In genomic region chr10:99766282-99766681, GRCh38 we compare ENCODE assay signal across 17 cellular contexts.
DNase-seq lines count a peak whose midpoint lies in the region; ATAC-seq and TF ChIP-seq lines count a peak whose summit lies in the region.
"Had no signal": no experiment of that assay in that cellular context is flagged by ENCODE, and none has a peak within 500 bp of the region (broad histone marks: within the 10 kb centered on the region; RNA-seq: fewer than 3 reads in every experiment).

No MANE protein-coding gene starts in this region.

- H3K9me3 ChIP-seq in WERI-Rb-1 (ENCODE audit: severe bottlenecking): no peaks in the 10 kb centered on the region

- H3K4me3 ChIP-seq in WERI-Rb-1 (ENCODE audit: low read depth, low read length): no peak overlapping the region
- H3K4me3 ChIP-seq: breast epithelium, heart left ventricle, left ventricle myocardium inferior, neural progenitor cell had no signal

- DNase-seq in Ammon's horn (ENCODE audit: low spot score) (peak; percentile 8), OCI-M2 (lab: John Stamatoyannopoulos, UW; ENCODE audit: unreplicated experiment) (no peak), WERI-Rb-1 (no peak), nucleus accumbens (lab: John Stamatoyannopoulos, UW) (no peak), iPS-NIHi11 (ENCODE audit: low spot score) (no peak)
- DNase-seq: ACHN; activated CD4-positive, CD25-positive, alpha-beta regulatory T cell treated with anti-CD3 and anti-CD28 coated beads, Interleukin-2, amount 50 U/mL, for 72 hours; activated gamma-delta T cell treated with Interleukin-2 at 50 U/mL for 16 hours; heart left ventricle; left ventricle myocardium inferior; NCI-H2029; small intestine had no signal

- no peak for TF ChIP-seq CTCF in WERI-Rb-1 (IDR thresholded peaks at IDR 0.05; ENCODE audit: low read depth, low read length)

- H3K27me3 ChIP-seq in WERI-Rb-1 (ENCODE audit: insufficient read depth, low read depth, severe bottlenecking): no peaks in the 10 kb centered on the region
- H3K27me3 ChIP-seq: breast epithelium, heart left ventricle, neural progenitor cell had no signal

- ATAC-seq in GM19035 (IDR thresholded peaks at IDR 0.05; ENCODE audit: unreplicated experiment) (peak; percentile 72), GM21786 (IDR thresholded peaks at IDR 0.05; ENCODE audit: unreplicated experiment) (peak; percentile 87), HG03521 (IDR thresholded peaks at IDR 0.05; ENCODE audit: unreplicated experiment) (peak; percentile 80)
- ATAC-seq: heart left ventricle had no signal

- H3K36me3 ChIP-seq in WERI-Rb-1: no peaks in the 10 kb centered on the region
- H3K36me3 ChIP-seq: breast epithelium, neural progenitor cell had no signal

- no peak overlapping the region for H3K27ac ChIP-seq in WERI-Rb-1
- H3K27ac ChIP-seq: breast epithelium, heart left ventricle, left ventricle myocardium inferior, neural progenitor cell had no signal
